Comparison of ENCODE assay signal across 1 cellular context in the genomic region with DNA sequence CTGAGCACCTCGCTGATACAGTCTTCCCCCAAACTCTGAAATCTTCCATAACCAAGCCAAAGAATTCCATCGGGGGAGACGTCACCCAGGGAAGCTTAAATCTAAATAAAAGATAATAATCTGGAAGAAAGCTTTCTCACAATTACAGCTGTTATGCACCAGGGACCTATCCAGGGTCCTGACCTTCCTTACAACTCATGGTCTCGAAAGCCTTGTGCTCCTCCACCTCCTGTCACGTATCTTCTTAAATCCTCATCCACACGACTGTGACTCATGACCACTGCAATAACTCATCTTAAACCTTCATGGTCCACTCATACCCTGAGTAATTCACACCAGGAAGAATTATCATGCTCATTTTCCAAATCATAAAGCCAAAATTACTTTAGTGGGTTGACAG.
TF ChIP-seq lines count a peak whose summit lies in the region.

No MANE protein-coding gene starts in this region.

TF ChIP-seq in GM23338, 12 proteins besides CTCF, POLR2A, EP300 and RAD21 (continued from another document):
- TF ChIP-seq ZNF462 (CRISPR knock-in tag; IDR thresholded peaks at IDR 0.05) (no peak), REST (IDR thresholded peaks at IDR 0.05; ENCODE audit: unreplicated experiment) (peak; percentile 72)
TF ChIP-seq in GM23338: peak in this region for 1.
